Comparison of ENCODE assay signal across 8 cellular contexts in the genomic region with DNA sequence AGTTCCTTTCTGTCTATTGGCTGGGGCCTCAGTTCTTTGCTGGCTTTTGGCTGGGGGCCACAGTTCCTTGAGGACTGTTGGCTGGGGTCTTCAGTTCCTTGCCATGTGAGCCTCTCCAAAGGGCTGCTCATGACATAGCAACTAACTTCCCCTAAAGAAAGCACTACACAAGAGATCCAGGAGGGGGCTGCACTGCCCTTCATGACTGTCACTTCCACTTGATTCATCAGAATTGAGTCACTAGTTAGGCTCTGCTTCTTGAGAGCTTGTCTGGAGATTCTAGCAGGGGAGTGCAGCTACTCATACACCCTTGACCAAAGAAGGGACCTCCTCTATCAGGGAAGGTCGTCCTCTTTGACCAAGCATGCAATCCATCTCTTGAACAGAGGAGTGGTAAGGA. TPM values are rescaled to one million over a fixed set of nuclear protein-coding genes. Genes with fewer than 3 reads are reported as not detected.
DNase-seq lines count a peak whose midpoint lies in the region; ATAC-seq and TF ChIP-seq lines count a peak whose summit lies in the region.

No MANE protein-coding gene starts in this region.

- no peak overlapping the region for H3K27ac Mint-ChIP-seq in WTC11
- no peak overlapping the region for H3K27ac Mint-ChIP-seq in stimulated activated naive B cell treated with anti-CD40 and anti-IgM and Interleukin-4, amounts not matched to agents 10 μg/mL and 1 μg/mL and 100 μg/mL, for 72 hours

- DNase-seq in DMS114 treated with DMSO at 0.1 percent for 48 hours (lab: John Stamatoyannopoulos, UW; ENCODE audit: unreplicated experiment) (peak; percentile 51), WTC11 (ENCODE audit: low spot score) (peak; percentile 54), foreskin fibroblast (peak; percentile 4 to 18)
- DNase-seq in stimulated activated naive B cell treated with anti-CD40 and anti-IgM and Interleukin-4, amounts not matched to agents 10 μg/mL and 1 μg/mL and 100 μg/mL, for 72 hours, result no peak

- CTCF ChIA-PET in WTC11 (lab: Charles Lee), result interaction anchor here (0.5 to 1.6 kb wide), 13 partner anchors 15 to 464 kb away, joined by 3 to 11 read pairs (median 4); no protein-coding TSS in a partner anchor

- peak; percentile 67 for ATAC-seq in HG03159 (IDR thresholded peaks at IDR 0.05; ENCODE audit: unreplicated experiment)
- ATAC-seq in WTC11, result peak; percentile 99
- ATAC-seq in stimulated activated naive B cell treated with anti-CD40 and anti-IgM and Interleukin-4, amounts not matched to agents 10 μg/mL and 1 μg/mL and 100 μg/mL, for 72 hours (replicated peaks), result peak; percentile 73 to 77
- ATAC-seq in GM21381 (IDR thresholded peaks at IDR 0.05; ENCODE audit: unreplicated experiment), result no peak
- ATAC-seq in HG02840 (IDR thresholded peaks at IDR 0.05; ENCODE audit: low FRiP score, unreplicated experiment), result no peak
- ATAC-seq in HG03139 (IDR thresholded peaks at IDR 0.05; ENCODE audit: unreplicated experiment), result no peak

- no peak overlapping the region for H3K4me3 Mint-ChIP-seq in WTC11
- no peak overlapping the region for H3K4me3 Mint-ChIP-seq in stimulated activated naive B cell treated with anti-CD40 and anti-IgM and Interleukin-4, amounts not matched to agents 10 μg/mL and 1 μg/mL and 100 μg/mL, for 72 hours

- TF ChIP-seq CTCF in WTC11 (IDR thresholded peaks at IDR 0.05) (0 out of 2 replicates have a peak, but pooled peaks have one; percentile 27), foreskin fibroblast (IDR thresholded peaks at IDR 0.05; ENCODE audit: low read depth, low read length) (peak; percentile 56)

- H3K27me3 Mint-ChIP-seq in WTC11 (ENCODE audit: low read depth), result no peaks in the 10 kb centered on the region
- peaks cover 6 to 31% of the 10 kb centered on the region in 2 donors for H3K27me3 Mint-ChIP-seq in stimulated activated naive B cell treated with anti-CD40 and anti-IgM and Interleukin-4, amounts not matched to agents 10 μg/mL and 1 μg/mL and 100 μg/mL, for 72 hours

- no peak overlapping the region for H3K4me3 ChIP-seq in foreskin fibroblast (ENCODE audit: low read depth in 1 of 2, low read length in 2 of 2)

- peaks cover 5% of the 10 kb centered on the region for H3K4me1 Mint-ChIP-seq in WTC11
- H3K4me1 Mint-ChIP-seq in stimulated activated naive B cell treated with anti-CD40 and anti-IgM and Interleukin-4, amounts not matched to agents 10 μg/mL and 1 μg/mL and 100 μg/mL, for 72 hours, result no peaks in the 10 kb centered on the region

- POLR2A ChIA-PET in WTC11 (lab: Charles Lee), result no interaction called here

- peaks cover 9% of the 10 kb centered on the region for H3K9me3 Mint-ChIP-seq in WTC11
- H3K9me3 Mint-ChIP-seq in stimulated activated naive B cell treated with anti-CD40 and anti-IgM and Interleukin-4, amounts not matched to agents 10 μg/mL and 1 μg/mL and 100 μg/mL, for 72 hours, result peaks cover 9 to 11% of the 10 kb centered on the region in 2 donors

- H3K36me3 Mint-ChIP-seq in WTC11, result peaks cover 5% of the 10 kb centered on the region
- H3K36me3 Mint-ChIP-seq in stimulated activated naive B cell treated with anti-CD40 and anti-IgM and Interleukin-4, amounts not matched to agents 10 μg/mL and 1 μg/mL and 100 μg/mL, for 72 hours, result no peaks in the 10 kb centered on the region

TF ChIP-seq in WTC11, 78 proteins besides CTCF, POLR2A, EP300 and RAD21:
- TF ChIP-seq, protein P1, sequence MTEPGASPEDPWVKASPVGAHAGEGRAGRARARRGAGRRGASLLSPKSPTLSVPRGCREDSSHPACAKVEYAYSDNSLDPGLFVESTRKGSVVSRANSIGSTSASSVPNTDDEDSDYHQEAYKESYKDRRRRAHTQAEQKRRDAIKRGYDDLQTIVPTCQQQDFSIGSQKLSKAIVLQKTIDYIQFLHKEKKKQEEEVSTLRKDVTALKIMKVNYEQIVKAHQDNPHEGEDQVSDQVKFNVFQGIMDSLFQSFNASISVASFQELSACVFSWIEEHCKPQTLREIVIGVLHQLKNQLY (CRISPR knock-in tag; IDR thresholded peaks at IDR 0.05), result no peak
- TF ChIP-seq, protein P2, sequence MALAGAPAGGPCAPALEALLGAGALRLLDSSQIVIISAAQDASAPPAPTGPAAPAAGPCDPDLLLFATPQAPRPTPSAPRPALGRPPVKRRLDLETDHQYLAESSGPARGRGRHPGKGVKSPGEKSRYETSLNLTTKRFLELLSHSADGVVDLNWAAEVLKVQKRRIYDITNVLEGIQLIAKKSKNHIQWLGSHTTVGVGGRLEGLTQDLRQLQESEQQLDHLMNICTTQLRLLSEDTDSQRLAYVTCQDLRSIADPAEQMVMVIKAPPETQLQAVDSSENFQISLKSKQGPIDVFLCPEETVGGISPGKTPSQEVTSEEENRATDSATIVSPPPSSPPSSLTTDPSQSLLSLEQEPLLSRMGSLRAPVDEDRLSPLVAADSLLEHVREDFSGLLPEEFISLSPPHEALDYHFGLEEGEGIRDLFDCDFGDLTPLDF (CRISPR knock-in tag; IDR thresholded peaks at IDR 0.05), result no peak
- TF ChIP-seq, protein P3, sequence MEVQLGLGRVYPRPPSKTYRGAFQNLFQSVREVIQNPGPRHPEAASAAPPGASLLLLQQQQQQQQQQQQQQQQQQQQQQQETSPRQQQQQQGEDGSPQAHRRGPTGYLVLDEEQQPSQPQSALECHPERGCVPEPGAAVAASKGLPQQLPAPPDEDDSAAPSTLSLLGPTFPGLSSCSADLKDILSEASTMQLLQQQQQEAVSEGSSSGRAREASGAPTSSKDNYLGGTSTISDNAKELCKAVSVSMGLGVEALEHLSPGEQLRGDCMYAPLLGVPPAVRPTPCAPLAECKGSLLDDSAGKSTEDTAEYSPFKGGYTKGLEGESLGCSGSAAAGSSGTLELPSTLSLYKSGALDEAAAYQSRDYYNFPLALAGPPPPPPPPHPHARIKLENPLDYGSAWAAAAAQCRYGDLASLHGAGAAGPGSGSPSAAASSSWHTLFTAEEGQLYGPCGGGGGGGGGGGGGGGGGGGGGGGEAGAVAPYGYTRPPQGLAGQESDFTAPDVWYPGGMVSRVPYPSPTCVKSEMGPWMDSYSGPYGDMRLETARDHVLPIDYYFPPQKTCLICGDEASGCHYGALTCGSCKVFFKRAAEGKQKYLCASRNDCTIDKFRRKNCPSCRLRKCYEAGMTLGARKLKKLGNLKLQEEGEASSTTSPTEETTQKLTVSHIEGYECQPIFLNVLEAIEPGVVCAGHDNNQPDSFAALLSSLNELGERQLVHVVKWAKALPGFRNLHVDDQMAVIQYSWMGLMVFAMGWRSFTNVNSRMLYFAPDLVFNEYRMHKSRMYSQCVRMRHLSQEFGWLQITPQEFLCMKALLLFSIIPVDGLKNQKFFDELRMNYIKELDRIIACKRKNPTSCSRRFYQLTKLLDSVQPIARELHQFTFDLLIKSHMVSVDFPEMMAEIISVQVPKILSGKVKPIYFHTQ (CRISPR knock-in tag; IDR thresholded peaks at IDR 0.05), result no peak
- TF ChIP-seq, protein P4, sequence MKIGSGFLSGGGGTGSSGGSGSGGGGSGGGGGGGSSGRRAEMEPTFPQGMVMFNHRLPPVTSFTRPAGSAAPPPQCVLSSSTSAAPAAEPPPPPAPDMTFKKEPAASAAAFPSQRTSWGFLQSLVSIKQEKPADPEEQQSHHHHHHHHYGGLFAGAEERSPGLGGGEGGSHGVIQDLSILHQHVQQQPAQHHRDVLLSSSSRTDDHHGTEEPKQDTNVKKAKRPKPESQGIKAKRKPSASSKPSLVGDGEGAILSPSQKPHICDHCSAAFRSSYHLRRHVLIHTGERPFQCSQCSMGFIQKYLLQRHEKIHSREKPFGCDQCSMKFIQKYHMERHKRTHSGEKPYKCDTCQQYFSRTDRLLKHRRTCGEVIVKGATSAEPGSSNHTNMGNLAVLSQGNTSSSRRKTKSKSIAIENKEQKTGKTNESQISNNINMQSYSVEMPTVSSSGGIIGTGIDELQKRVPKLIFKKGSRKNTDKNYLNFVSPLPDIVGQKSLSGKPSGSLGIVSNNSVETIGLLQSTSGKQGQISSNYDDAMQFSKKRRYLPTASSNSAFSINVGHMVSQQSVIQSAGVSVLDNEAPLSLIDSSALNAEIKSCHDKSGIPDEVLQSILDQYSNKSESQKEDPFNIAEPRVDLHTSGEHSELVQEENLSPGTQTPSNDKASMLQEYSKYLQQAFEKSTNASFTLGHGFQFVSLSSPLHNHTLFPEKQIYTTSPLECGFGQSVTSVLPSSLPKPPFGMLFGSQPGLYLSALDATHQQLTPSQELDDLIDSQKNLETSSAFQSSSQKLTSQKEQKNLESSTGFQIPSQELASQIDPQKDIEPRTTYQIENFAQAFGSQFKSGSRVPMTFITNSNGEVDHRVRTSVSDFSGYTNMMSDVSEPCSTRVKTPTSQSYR (CRISPR knock-in tag; IDR thresholded peaks at IDR 0.05), result no peak
- no peak for TF ChIP-seq ZNF138 (CRISPR knock-in tag; conservative IDR thresholded peaks at IDR 0.05)
- no peak for TF ChIP-seq MXD4 (CRISPR knock-in tag; IDR thresholded peaks at IDR 0.05; ENCODE audit: borderline replicate concordance)
- TF ChIP-seq, protein P5, sequence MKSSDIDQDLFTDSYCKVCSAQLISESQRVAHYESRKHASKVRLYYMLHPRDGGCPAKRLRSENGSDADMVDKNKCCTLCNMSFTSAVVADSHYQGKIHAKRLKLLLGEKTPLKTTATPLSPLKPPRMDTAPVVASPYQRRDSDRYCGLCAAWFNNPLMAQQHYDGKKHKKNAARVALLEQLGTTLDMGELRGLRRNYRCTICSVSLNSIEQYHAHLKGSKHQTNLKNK (CRISPR knock-in tag; IDR thresholded peaks at IDR 0.05), result no peak
- TF ChIP-seq ELF4 (CRISPR knock-in tag; IDR thresholded peaks at IDR 0.05; ENCODE audit: low read depth), result no peak
- TF ChIP-seq TEAD4 (CRISPR knock-in tag; IDR thresholded peaks at IDR 0.05), result no peak
- no peak for TF ChIP-seq NFE2L1 (CRISPR knock-in tag; IDR thresholded peaks at IDR 0.05)
- TF ChIP-seq, protein P6, sequence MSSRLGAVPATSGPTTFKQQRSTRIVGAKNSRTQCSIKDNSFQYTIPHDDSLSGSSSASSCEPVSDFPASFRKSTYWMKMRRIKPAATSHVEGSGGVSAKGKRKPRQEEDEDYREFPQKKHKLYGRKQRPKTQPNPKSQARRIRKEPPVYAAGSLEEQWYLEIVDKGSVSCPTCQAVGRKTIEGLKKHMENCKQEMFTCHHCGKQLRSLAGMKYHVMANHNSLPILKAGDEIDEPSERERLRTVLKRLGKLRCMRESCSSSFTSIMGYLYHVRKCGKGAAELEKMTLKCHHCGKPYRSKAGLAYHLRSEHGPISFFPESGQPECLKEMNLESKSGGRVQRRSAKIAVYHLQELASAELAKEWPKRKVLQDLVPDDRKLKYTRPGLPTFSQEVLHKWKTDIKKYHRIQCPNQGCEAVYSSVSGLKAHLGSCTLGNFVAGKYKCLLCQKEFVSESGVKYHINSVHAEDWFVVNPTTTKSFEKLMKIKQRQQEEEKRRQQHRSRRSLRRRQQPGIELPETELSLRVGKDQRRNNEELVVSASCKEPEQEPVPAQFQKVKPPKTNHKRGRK (CRISPR knock-in tag; IDR thresholded peaks at IDR 0.05; ENCODE audit: borderline replicate concordance), result no peak
- no peak for TF ChIP-seq GRHL2 (CRISPR knock-in tag; IDR thresholded peaks at IDR 0.05; ENCODE audit: insufficient replicate concordance, severe bottlenecking)
- no peak for TF ChIP-seq ETV6 (CRISPR knock-in tag; IDR thresholded peaks at IDR 0.05)

RNA-seq across cellular contexts. Expression of a gene that starts 38.0 kb away (rescaled TPM):
- total RNA-seq in WTC11 (2021), result 0.87 to 1.8 TPM (median 1.2 TPM) in 3 replicates

Comparison
In these comparisons a context has a peak if more than half of its experiments do, and no peak if none do; other contexts are left out.
1. ATAC-seq: peak in HG03159 (single experiment), WTC11 (single experiment) and stimulated activated naive B cell treated with anti-CD40 and anti-IgM and Interleukin-4, amounts not matched to agents 10 μg/mL and 1 μg/mL and 100 μg/mL, for 72 hours (2 of 2); none in GM21381 (single experiment), HG02840 (single experiment) and HG03139 (single experiment).